Comparison of ENCODE assay signal across 13 cellular contexts in the genomic region with DNA sequence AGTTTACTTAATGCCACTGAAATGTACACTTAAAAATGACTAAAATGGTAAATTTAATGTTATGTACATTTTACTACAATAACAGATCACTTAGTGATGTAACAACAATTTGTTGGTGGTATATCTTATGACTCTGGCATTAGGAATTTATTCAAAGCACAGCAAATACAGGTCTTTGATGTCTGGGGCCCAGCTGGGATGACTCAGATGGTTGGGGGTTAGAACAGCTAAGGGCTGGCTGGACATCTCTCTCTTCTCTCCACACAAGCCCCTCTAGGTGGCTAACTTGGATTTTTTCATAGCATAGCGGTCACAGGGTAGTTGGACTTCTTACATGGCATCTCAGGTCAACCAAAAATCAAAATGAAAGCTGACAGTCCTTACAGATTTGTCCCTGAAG. TPM values are rescaled to one million over a fixed set of nuclear protein-coding genes. Genes with fewer than 3 reads are reported as not detected.
DNase-seq lines count a peak whose midpoint lies in the region; ATAC-seq and TF ChIP-seq lines count a peak whose summit lies in the region.
"Had no signal": no experiment of that assay in that cellular context is flagged by ENCODE, and none has a peak within 500 bp of the region (broad histone marks: within the 10 kb centered on the region; RNA-seq: fewer than 3 reads in every experiment).

No MANE protein-coding gene starts in this region.

- peaks cover 18% of the 10 kb centered on the region for H3K9me3 Mint-ChIP-seq in endodermal cell

- H3K4me1 Mint-ChIP-seq in endodermal cell = peaks cover 34% of the 10 kb centered on the region
- H3K4me1 Mint-ChIP-seq: CD4-positive, alpha-beta memory T cell had no signal

- H3K4me3 Mint-ChIP-seq in endodermal cell = no peak overlapping the region
- H3K4me3 Mint-ChIP-seq: CD4-positive, alpha-beta memory T cell had no signal

- no peak overlapping the region for H3K9ac ChIP-seq in endodermal cell (ENCODE audit: extremely low read depth, low read length, poor library complexity, severe bottlenecking)

- H3K36me3 ChIP-seq in endodermal cell (ENCODE audit: control insufficient read depth, insufficient read depth, low read length) = no peaks in the 10 kb centered on the region

- H3K4me1 ChIP-seq in endodermal cell (ENCODE audit: control insufficient read depth, insufficient read depth, low read length) = peaks cover 22% of the 10 kb centered on the region

- no peaks in the 10 kb centered on the region for H3K27me3 Mint-ChIP-seq in endodermal cell (ENCODE audit: insufficient read depth)

- ATAC-seq in GM18520 (IDR thresholded peaks at IDR 0.05; ENCODE audit: unreplicated experiment) = no peak

- no peak overlapping the region for H3K27ac ChIP-seq in endodermal cell (ENCODE audit: low read depth, low read length)

- H3K4me3 ChIP-seq in endodermal cell (ENCODE audit: low read length) = peak overlapping the region; percentile 25

- TF ChIP-seq CTCF in endodermal cell (conservative IDR thresholded peaks at IDR 0.05) = no peak

- WGBS in endodermal cell (ENCODE audit: insufficient coverage in 1 of 2, insufficient read length in 1 of 2), 2 experiments = 81% methylated on average over 1 of the region's 1 CpG; no CpG with 5 or more reads in 1 of the 2 experiments

- H3K27me3 ChIP-seq in endodermal cell (ENCODE audit: control insufficient read depth, insufficient read depth, low read length, poor library complexity, severe bottlenecking) = no peaks in the 10 kb centered on the region

- peaks cover 6% of the 10 kb centered on the region for H3K9me3 ChIP-seq in endodermal cell (ENCODE audit: control insufficient read depth, low read length)

- DNase-seq in EL = peak; percentile 75
- DNase-seq in OCI-M1 (lab: John Stamatoyannopoulos, UW) = peak; percentile 20
- DNase-seq in endodermal cell = peak; percentile 66
- DNase-seq in non-pigmented ciliary epithelial cell (ENCODE audit: low read depth) = peak; percentile 65
- DNase-seq in mucosa of gallbladder (ENCODE audit: low spot score) = no peak
- DNase-seq in NCI-H1105 treated with DMSO at 0.1 percent for 48 hours (lab: John Stamatoyannopoulos, UW) = no peak
- no peak for DNase-seq in NCI-H187 treated with DMSO at 0.1 percent for 48 hours (lab: John Stamatoyannopoulos, UW)
- DNase-seq: activated CD4-positive, alpha-beta T cell treated with anti-CD3 and anti-CD28 coated beads, Interleukin-2, amount 50 U/mL, for 1 hour; activated naive CD4-positive, alpha-beta T cell; CD4-positive, alpha-beta memory T cell; hypothalamus; NCI-H510A treated with DMSO at 0.1 percent for 48 hours had no signal

- peaks cover 12% of the 10 kb centered on the region for H3K36me3 Mint-ChIP-seq in endodermal cell (ENCODE audit: low read depth)
- H3K36me3 Mint-ChIP-seq: CD4-positive, alpha-beta memory T cell had no signal

- peak overlapping the region; percentile 59 for H3K27ac Mint-ChIP-seq in endodermal cell
- H3K27ac Mint-ChIP-seq: CD4-positive, alpha-beta memory T cell had no signal

RNA-seq across cellular contexts. Expression of gene LCA5, which starts 37.4 kb away (rescaled TPM):
- total RNA-seq in endodermal cell = 10 to 100 TPM in 1 of 2 donors, 1 to 10 TPM in 1; 6.4 to 11.1 TPM
- polyA plus RNA-seq in endodermal cell (2013, experiment 1 of 2) = 6.8 TPM
- polyA plus RNA-seq in endodermal cell (2013, experiment 2 of 2) = 6.7 TPM
- 5.7 TPM for total RNA-seq in mucosa of gallbladder

RNA-seq across cellular contexts. Expression of gene SH3BGRL2, which starts 56.5 kb away (rescaled TPM):
- total RNA-seq in endodermal cell (10 to 100 TPM; 24.3 to 40.1 TPM), mucosa of gallbladder (64.3 TPM)
- 15.8 TPM for polyA plus RNA-seq in endodermal cell (2013, experiment 1 of 2)
- polyA plus RNA-seq in endodermal cell (2013, experiment 2 of 2) = 15.9 TPM

Comparison
In these comparisons a context has a peak if more than half of its experiments do, and no peak if none do; other contexts are left out.
1. DNase-seq: peak in EL (single experiment), OCI-M1 (single experiment), endodermal cell (single experiment) and non-pigmented ciliary epithelial cell (single experiment); none in mucosa of gallbladder (single experiment), NCI-H1105 treated with DMSO at 0.1 percent for 48 hours (single experiment) and NCI-H187 treated with DMSO at 0.1 percent for 48 hours (single experiment).